Comparison of ENCODE assay signal across 8 cellular contexts in genomic region chr12:103966736-103967135, GRCh38. TPM values are rescaled to one million over a fixed set of nuclear protein-coding genes. Genes with fewer than 3 reads are reported as not detected.
DNase-seq lines count a peak whose midpoint lies in the region; ATAC-seq and TF ChIP-seq lines count a peak whose summit lies in the region.

No MANE protein-coding gene starts in this region.

- peak overlapping the region; percentile 98 to 99 for H3K9ac ChIP-seq in duodenal mucosa (ENCODE audit: low read depth in 1 of 2, low read length in 2 of 2)

- no peaks in the 10 kb centered on the region for H3K27me3 Mint-ChIP-seq in natural killer cell treated with Interleukin-12 subunit alpha and Interleukin-12 subunit beta and Interleukin-15 and Interleukin-18, amount 100 ng/mL, for 72 hours

- peaks cover 13% of the 10 kb centered on the region for H3K36me3 ChIP-seq in BE2C
- peaks cover 20% of the 10 kb centered on the region for H3K36me3 ChIP-seq in MG63
- peaks cover 0 to 7% of the 10 kb centered on the region in 2 donors for H3K36me3 ChIP-seq in duodenal mucosa (ENCODE audit: control insufficient read depth in 1 of 2, insufficient read depth in 2 of 2, low read length in 2 of 2)

- H3K4me1 Mint-ChIP-seq in natural killer cell treated with Interleukin-12 subunit alpha and Interleukin-12 subunit beta and Interleukin-15 and Interleukin-18, amount 100 ng/mL, for 72 hours (ENCODE audit: low read depth in 2 of 2): peaks cover 37 to 41% of the 10 kb centered on the region in 2 donors

- H3K4me1 ChIP-seq in BE2C (no peaks in the 10 kb centered on the region), duodenal mucosa (ENCODE audit: control insufficient read depth in 1 of 2, insufficient read depth in 2 of 2, low read length in 2 of 2) (peaks cover 13 to 15% of the 10 kb centered on the region in 2 donors)

- no peaks in the 10 kb centered on the region for H3K9me3 ChIP-seq in BE2C
- H3K9me3 ChIP-seq in MG63: no peaks in the 10 kb centered on the region
- H3K9me3 ChIP-seq in duodenal mucosa (ENCODE audit: control insufficient read depth in 1 of 2, low read length in 2 of 2): no peaks in the 10 kb centered on the region

- no peaks in the 10 kb centered on the region for H3K27me3 ChIP-seq in BE2C
- no peaks in the 10 kb centered on the region for H3K27me3 ChIP-seq in MG63
- no peaks in the 10 kb centered on the region for H3K27me3 ChIP-seq in duodenal mucosa (ENCODE audit: control insufficient read depth in 1 of 2, insufficient read depth in 2 of 2, low read length in 2 of 2)

- DNase-seq in BE2C (no peak), MG63 (no peak), germinal center (ENCODE audit: low spot score) (no peak), KBM-7 (no peak), epidermal melanocyte (ENCODE audit: insufficient read length, low spot score) (no peak), MV-4-11 (lab: John Stamatoyannopoulos, UW) (no peak)
- DNase-seq in natural killer cell treated with Interleukin-12 subunit alpha and Interleukin-12 subunit beta and Interleukin-15 and Interleukin-18, amount 100 ng/mL, for 72 hours (ENCODE audit: low spot score): no peak

- no peak for ATAC-seq in natural killer cell treated with Interleukin-12 subunit alpha and Interleukin-12 subunit beta and Interleukin-15 and Interleukin-18, amount 100 ng/mL, for 72 hours

- H3K27ac Mint-ChIP-seq in natural killer cell treated with Interleukin-12 subunit alpha and Interleukin-12 subunit beta and Interleukin-15 and Interleukin-18, amount 100 ng/mL, for 72 hours: peak overlapping the region; percentile 96 to 98

- TF ChIP-seq CTCF in BE2C (IDR thresholded peaks at IDR 0.05; ENCODE audit: low read depth, low read length): no peak

- no peaks in the 10 kb centered on the region for H3K9me3 Mint-ChIP-seq in natural killer cell treated with Interleukin-12 subunit alpha and Interleukin-12 subunit beta and Interleukin-15 and Interleukin-18, amount 100 ng/mL, for 72 hours

- H3K4me3 Mint-ChIP-seq in natural killer cell treated with Interleukin-12 subunit alpha and Interleukin-12 subunit beta and Interleukin-15 and Interleukin-18, amount 100 ng/mL, for 72 hours: peak overlapping the region; percentile 87

- H3K4me3 ChIP-seq in BE2C (ENCODE audit: low read depth, low read length) (peak overlapping the region; percentile 98), MG63 (peak overlapping the region; percentile 82), duodenal mucosa (ENCODE audit: low read depth in 1 of 2, low read length in 2 of 2) (peak overlapping the region; percentile 97 to 99)

- H3K36me3 Mint-ChIP-seq in natural killer cell treated with Interleukin-12 subunit alpha and Interleukin-12 subunit beta and Interleukin-15 and Interleukin-18, amount 100 ng/mL, for 72 hours: peaks cover 7% of the 10 kb centered on the region

- peak overlapping the region; percentile 90 for H3K27ac ChIP-seq in duodenal mucosa (ENCODE audit: low read depth, low read length)

- in situ Hi-C loops in KBM-7 (cut with MboI; ENCODE audit: low pct_unique_long_range_greater_than_20kb, low sequenced_read_pairs): no loop called here

RNA-seq across cellular contexts. Expression of gene TDG, which starts 1.1 kb away (rescaled TPM):
- polyA plus RNA-seq in BE2C (2012; ENCODE audit: insufficient read depth, insufficient read length, low read depth): 27.5 TPM
- total RNA-seq in MG63 (2014; rRNA removed; shearing (Covaris generic); ENCODE audit: low replicate concordance): 24.6 and 42.0 TPM in 2 replicates
- 10 to 100 TPM; 50.8 to 55.2 TPM for total RNA-seq in natural killer cell treated with Interleukin-12 subunit alpha and Interleukin-12 subunit beta and Interleukin-15 and Interleukin-18, amount 100 ng/mL, for 72 hours

RNA-seq across cellular contexts. Expression of gene HSP90B1, which starts 36.5 kb away (rescaled TPM):
- polyA plus RNA-seq in BE2C (2012; ENCODE audit: insufficient read depth, insufficient read length, low read depth): 228 TPM
- 364 and 534 TPM in 2 replicates for total RNA-seq in MG63 (2014; rRNA removed; shearing (Covaris generic); ENCODE audit: low replicate concordance)
- 100 to 1,000 TPM; 621 to 706 TPM for total RNA-seq in natural killer cell treated with Interleukin-12 subunit alpha and Interleukin-12 subunit beta and Interleukin-15 and Interleukin-18, amount 100 ng/mL, for 72 hours
